ENCODE assay signal across 8 cellular contexts in the genomic region with DNA sequence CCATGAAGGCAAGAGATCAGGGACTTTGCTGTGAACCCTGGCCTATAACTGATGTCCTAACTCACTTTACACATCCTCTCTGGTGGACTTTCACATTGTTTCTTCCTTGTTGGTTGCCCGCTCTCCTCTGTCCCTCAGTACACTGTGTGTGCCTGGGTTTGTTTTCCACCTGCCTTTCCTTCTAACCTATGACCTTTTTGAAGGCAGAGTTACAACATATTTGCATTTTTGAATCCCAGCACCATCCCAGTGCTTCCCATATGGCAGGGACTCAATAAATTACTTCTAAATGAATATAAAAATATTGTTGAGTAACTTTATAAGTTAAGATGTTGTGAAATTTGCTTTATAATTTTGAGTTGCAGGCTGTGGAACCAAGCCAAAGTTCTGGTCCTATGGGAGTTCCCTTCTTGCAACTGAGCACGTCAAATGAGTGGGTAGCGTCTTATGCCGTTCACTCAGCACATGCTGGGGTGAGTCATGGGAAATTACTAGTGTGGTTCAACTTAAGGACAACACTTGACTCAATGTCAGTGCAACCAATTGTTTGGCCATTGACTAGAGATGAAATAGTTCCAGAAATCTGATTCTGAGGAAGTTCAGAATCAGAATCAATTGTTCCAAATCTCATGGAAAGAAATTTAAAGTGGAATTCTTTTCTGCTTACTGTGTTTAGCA.
A peak's percentile ranks its signal among the peaks of the same experiment; 100 is the strongest.
DNase-seq lines count a peak whose midpoint lies in the region; ATAC-seq and TF ChIP-seq lines count a peak whose summit lies in the region.

No MANE protein-coding gene starts in this region.

- ATAC-seq in GM21360 (IDR thresholded peaks at IDR 0.05; ENCODE audit: unreplicated experiment) = peak; percentile 94

- no peak overlapping the region for H3K4me3 ChIP-seq in coronary artery
- no peak overlapping the region for H3K4me3 ChIP-seq in retinal pigment epithelial cell (ENCODE audit: low read length)

- in situ Hi-C loops in KBM-7 (cut with MboI; ENCODE audit: low pct_unique_long_range_greater_than_20kb, low sequenced_read_pairs) = no loop called here

- peak overlapping the region; percentile 39 to 58 for H3K27ac ChIP-seq in coronary artery

- TF ChIP-seq CTCF in coronary artery (IDR thresholded peaks at IDR 0.05) = no peak
- TF ChIP-seq CTCF in retinal pigment epithelial cell (conservative IDR thresholded peaks at IDR 0.05; ENCODE audit: low read depth, low read length) = no peak

- DNase-seq in CD1c-positive myeloid dendritic cell (ENCODE audit: extremely low spot score) = peak; percentile 62
- DNase-seq in HS-5 (ENCODE audit: low read depth) = peak; percentile 100
- peak; percentile 77 for DNase-seq in coronary artery (ENCODE audit: low spot score)
- DNase-seq in retinal pigment epithelial cell (ENCODE audit: low read depth) = peak; percentile 97
- DNase-seq in KBM-7 = no peak
- DNase-seq in GM19238 (ENCODE audit: insufficient read length, low spot score) = no peak
- no peak for DNase-seq in middle frontal gyrus (ENCODE audit: extremely low spot score, low spot score)

Comparison
In these comparisons a context has a peak if more than half of its experiments do, and no peak if none do; other contexts are left out.
1. DNase-seq: peak in CD1c-positive myeloid dendritic cell (single experiment), HS-5 (single experiment), coronary artery (single experiment) and retinal pigment epithelial cell (single experiment); none in KBM-7 (single experiment), GM19238 (single experiment) and middle frontal gyrus (single experiment).